8 cellular contexts compared by ENCODE assay signal in genomic region chr6:117674991-117675657, GRCh38. TPM values are rescaled to one million over a fixed set of nuclear protein-coding genes. Genes with fewer than 3 reads are reported as not detected.
DNase-seq lines count a peak whose midpoint lies in the region; ATAC-seq and TF ChIP-seq lines count a peak whose summit lies in the region.

NUS1 (plus strand) TSS chr6:117675469; CDS start chr6:117675671, 202 bp downstream.

- no peak within 1 kb of the TSS for H2BK5ac ChIP-seq in H9 (ENCODE audit: insufficient read length, low read length)

- peak within 1 kb of the TSS; percentile 72 for H3K18ac ChIP-seq in H9 (ENCODE audit: insufficient read length, low read depth, low read length)

- H3K36me3 ChIP-seq in Loucy (ENCODE audit: insufficient read depth, low read length): no peaks in the 10 kb centered on the region
- peaks cover 32% of the 10 kb centered on the region for H3K36me3 ChIP-seq in RWPE2 (ENCODE audit: low read depth)

- no peak within 1 kb of the TSS for H3K4ac ChIP-seq in H9 (ENCODE audit: low read depth, low read length)

- peaks cover 1% of the 10 kb centered on the region for H3K79me1 ChIP-seq in H9 (ENCODE audit: insufficient read depth, low read depth, low read length, poor library complexity, severe bottlenecking)

- TF ChIP-seq CTCF in H9 (conservative IDR thresholded peaks at IDR 0.05) (peak; percentile 81), Loucy (conservative IDR thresholded peaks at IDR 0.05; ENCODE audit: low read length) (peak; percentile 71), RWPE2 (IDR thresholded peaks at IDR 0.05; ENCODE audit: poor library complexity, severe bottlenecking) (peak; percentile 94), fibroblast of mammary gland (conservative IDR thresholded peaks at IDR 0.05; ENCODE audit: control insufficient read depth, insufficient read depth, low read depth, low read length) (peak; percentile 59), natural killer cell (IDR thresholded peaks at IDR 0.05) (peak; percentile 71)

- ATAC-seq in RWPE2 (ENCODE audit: low read depth): peak; percentile 93
- peak; percentile 93 for ATAC-seq in activated T-helper 17 cell treated with anti-CD3 and anti-CD28 coated beads, Interleukin-2, amount 50 U/mL, for 72 hours (replicated peaks)
- peak; percentile 96 to 99 (median 96) for ATAC-seq in natural killer cell

- H3K4me1 Mint-ChIP-seq in H9 (peaks cover 27 to 28% of the 10 kb centered on the region in 2 experiments), natural killer cell (peaks cover 40 to 54% of the 10 kb centered on the region in 2 donors)
- peaks cover 33% of the 10 kb centered on the region for H3K4me1 Mint-ChIP-seq in activated T-helper 17 cell treated with anti-CD3 and anti-CD28 coated beads, Interleukin-2, amount 50 U/mL, for 72 hours

- H4K20me1 ChIP-seq in H9 (ENCODE audit: control insufficient read depth, insufficient read depth, insufficient read length): no peaks in the 10 kb centered on the region
- peaks cover 41% of the 10 kb centered on the region for H4K20me1 ChIP-seq in Loucy (ENCODE audit: insufficient read depth, low read length, poor library complexity, severe bottlenecking)

- H4K5ac ChIP-seq in H9 (ENCODE audit: insufficient read length, low read depth, low read length): no peak within 1 kb of the TSS

- H2BK120ac ChIP-seq in H9 (ENCODE audit: low read depth, low read length, poor library complexity, severe bottlenecking): no peak within 1 kb of the TSS

- no peak within 1 kb of the TSS for H2BK20ac ChIP-seq in H9 (ENCODE audit: low read depth, low read length, poor library complexity, severe bottlenecking)

- H3K27me3 ChIP-seq in H9 (ENCODE audit: insufficient read depth, low read length): no peaks in the 10 kb centered on the region
- H3K27me3 ChIP-seq in Loucy (ENCODE audit: insufficient read depth, low read length, poor library complexity, severe bottlenecking): no peaks in the 10 kb centered on the region
- H3K27me3 ChIP-seq in RWPE2 (ENCODE audit: insufficient read depth, poor library complexity, severe bottlenecking): no peaks in the 10 kb centered on the region

- H3K4me3 ChIP-seq in Loucy (ENCODE audit: low read length, poor library complexity, severe bottlenecking) (peak within 1 kb of the TSS; percentile 96), RWPE2 (ENCODE audit: severe bottlenecking) (peak within 1 kb of the TSS; percentile 95), fibroblast of mammary gland (ENCODE audit: control insufficient read depth, low read depth, low read length) (peak within 1 kb of the TSS; percentile 81)

- peaks cover 3% of the 10 kb centered on the region for H3K23me2 ChIP-seq in H9 (ENCODE audit: insufficient read length, low read depth, low read length, poor library complexity, severe bottlenecking)

- peaks cover 12 to 15% (median 13%) of the 10 kb centered on the region in 3 experiments for H3K36me3 Mint-ChIP-seq in H9 (ENCODE audit: insufficient read depth in 1 of 3, low read depth in 3 of 3)
- peaks cover 48% of the 10 kb centered on the region for H3K36me3 Mint-ChIP-seq in activated T-helper 17 cell treated with anti-CD3 and anti-CD28 coated beads, Interleukin-2, amount 50 U/mL, for 72 hours (ENCODE audit: low read depth)
- no peaks in the 10 kb centered on the region for H3K36me3 Mint-ChIP-seq in natural killer cell

- DNase-seq in ELR (ENCODE audit: low read depth): peak; percentile 98
- peak; percentile 98 for DNase-seq in H9
- DNase-seq in RWPE2 (ENCODE audit: low spot score): peak; percentile 97
- peak; percentile 96 for DNase-seq in fibroblast of mammary gland (ENCODE audit: low read depth)
- peak; percentile 94 for DNase-seq in natural killer cell
- DNase-seq in stimulated activated naive CD4-positive, alpha-beta T cell (lab: John Stamatoyannopoulos, UW): peak; percentile 94 to 97 (median 96)

- no peak within 1 kb of the TSS for H3K23ac ChIP-seq in H9 (ENCODE audit: insufficient read length, low read depth, low read length)

- H3K27ac Mint-ChIP-seq in H9 (peak within 1 kb of the TSS in 2 of 3 experiments; percentile 97; a peak in 5 of 7 replicates), natural killer cell (peak within 1 kb of the TSS; percentile 52 to 92)
- peak within 1 kb of the TSS; percentile 84 for H3K27ac Mint-ChIP-seq in activated T-helper 17 cell treated with anti-CD3 and anti-CD28 coated beads, Interleukin-2, amount 50 U/mL, for 72 hours

- H3K9me2 ChIP-seq in Loucy (replicated peaks; ENCODE audit: low read depth, low read length): no peaks in the 10 kb centered on the region

- H3K4me2 ChIP-seq in H9 (ENCODE audit: insufficient read depth, insufficient read length, low read length) (peak within 1 kb of the TSS; percentile 93), Loucy (ENCODE audit: low read depth, low read length, poor library complexity, severe bottlenecking) (peak within 1 kb of the TSS; percentile 93)

- H3K9me3 Mint-ChIP-seq in H9 (peaks cover 0 to 5% of the 10 kb centered on the region in 2 experiments; a peak in 3 of 5 replicates), natural killer cell (no peaks in the 10 kb centered on the region)
- H3K9me3 Mint-ChIP-seq in activated T-helper 17 cell treated with anti-CD3 and anti-CD28 coated beads, Interleukin-2, amount 50 U/mL, for 72 hours: no peaks in the 10 kb centered on the region

- no peak within 1 kb of the TSS for H2BK12ac ChIP-seq in H9 (ENCODE audit: insufficient read length, low read depth, low read length)

- peak within 1 kb of the TSS; percentile 32 for H3K14ac ChIP-seq in H9 (ENCODE audit: insufficient read depth, low read length)

- no peak within 1 kb of the TSS for H2BK15ac ChIP-seq in H9 (ENCODE audit: low read depth, low read length)

- H3K4me1 ChIP-seq in H9 (ENCODE audit: insufficient read depth, low read length): no peaks in the 10 kb centered on the region; the same call in 1 of the 2 replicates
- H3K4me1 ChIP-seq in Loucy (ENCODE audit: insufficient read depth, low read length, poor library complexity, severe bottlenecking): peaks cover 43% of the 10 kb centered on the region
- peaks cover 22% of the 10 kb centered on the region for H3K4me1 ChIP-seq in RWPE2 (ENCODE audit: insufficient read depth, poor library complexity, severe bottlenecking)

- H3K4me3 Mint-ChIP-seq in H9: peak within 1 kb of the TSS; percentile 85 to 89
- H3K4me3 Mint-ChIP-seq in activated T-helper 17 cell treated with anti-CD3 and anti-CD28 coated beads, Interleukin-2, amount 50 U/mL, for 72 hours: peak within 1 kb of the TSS; percentile 93
- H3K4me3 Mint-ChIP-seq in natural killer cell: peak within 1 kb of the TSS; percentile 91

- no peak within 1 kb of the TSS for H3K27ac ChIP-seq in H9 (ENCODE audit: insufficient read length, low read depth, low read length)
- peak within 1 kb of the TSS; percentile 60 for H3K27ac ChIP-seq in RWPE2 (ENCODE audit: poor library complexity, severe bottlenecking)

- no peaks in the 10 kb centered on the region for H3F3A ChIP-seq in Loucy (ENCODE audit: low read depth)

- peaks cover 1% of the 10 kb centered on the region; the same call in 1 of the 2 replicates for H3K27me3 Mint-ChIP-seq in H9 (ENCODE audit: low read depth)
- no peaks in the 10 kb centered on the region for H3K27me3 Mint-ChIP-seq in activated T-helper 17 cell treated with anti-CD3 and anti-CD28 coated beads, Interleukin-2, amount 50 U/mL, for 72 hours
- no peaks in the 10 kb centered on the region for H3K27me3 Mint-ChIP-seq in natural killer cell (ENCODE audit: low read depth in 2 of 2)

- H3K9ac ChIP-seq in H9 (ENCODE audit: extremely low read depth, insufficient read length, low read length) (peak within 1 kb of the TSS; percentile 76), Loucy (ENCODE audit: low read depth, low read length, poor library complexity, severe bottlenecking) (peak within 1 kb of the TSS; percentile 89)

- intact Hi-C loops in natural killer cell (cut with micrococcal nuclease): loop anchor here (1.0 kb wide), 1 partner anchor 73 kb away; the partner anchor contains the start of gene GOPC

- WGBS in H9 (ENCODE audit: extremely low coverage, insufficient read length, low lambda C conversion rate): no CpG with 5 or more reads among the region's 53 CpGs

- H2AFZ ChIP-seq in H9 (ENCODE audit: low read length) (peak within 1 kb of the TSS; percentile 94), Loucy (ENCODE audit: low read length) (peak within 1 kb of the TSS; percentile 100)

- H3K56ac ChIP-seq in H9 (ENCODE audit: insufficient read length, low read depth, low read length): no peak within 1 kb of the TSS

- H3K79me2 ChIP-seq in H9 (ENCODE audit: insufficient read depth, low read length) (peaks cover 31% of the 10 kb centered on the region; the same call in 1 of the 2 replicates), Loucy (ENCODE audit: insufficient read depth, low read length) (peaks cover 59% of the 10 kb centered on the region)

- peaks cover 1% of the 10 kb centered on the region for H3K9me3 ChIP-seq in H9 (ENCODE audit: control insufficient read depth, low read depth, low read length)
- H3K9me3 ChIP-seq in Loucy (ENCODE audit: insufficient read depth, low read depth, low read length): no peaks in the 10 kb centered on the region
- H3K9me3 ChIP-seq in RWPE2 (ENCODE audit: severe bottlenecking): no peaks in the 10 kb centered on the region

- H4K8ac ChIP-seq in H9 (replicated peaks; ENCODE audit: insufficient read length, low read depth, low read length): no peak within 1 kb of the TSS

- no peak within 1 kb of the TSS for H4K91ac ChIP-seq in H9 (ENCODE audit: insufficient read length, low read depth, low read length)

- H2AK5ac ChIP-seq in H9 (ENCODE audit: insufficient read length, low read length): no peak within 1 kb of the TSS

- H3T11ph ChIP-seq in H9 (ENCODE audit: low read length): no peak within 1 kb of the TSS

RNA-seq across cellular contexts. Expression of gene NUS1, which starts in this region (rescaled TPM):
- total RNA-seq in H9 (2021): 55.8 and 56.9 TPM in 2 replicates
- total RNA-seq in activated T-helper 17 cell treated with anti-CD3 and anti-CD28 coated beads, Interleukin-2, amount 50 U/mL, for 72 hours: 10 to 100 TPM; 34.5 to 43.5 TPM
- 10 to 100 TPM; 16.9 to 25.9 (median 23.4) TPM for total RNA-seq in natural killer cell
